In genomic region chr2:136013962-136014361, GRCh38 we compare ENCODE assay signal across 1 cellular context.
TF ChIP-seq lines count a peak whose summit lies in the region.

No MANE protein-coding gene starts in this region.

TF ChIP-seq in SK-N-SH treated with all-trans-retinoic acid at 6 μM for 48 hours, 23 proteins besides CTCF, POLR2A, EP300 and RAD21 (continued from another document):
- no peak for TF ChIP-seq TSHZ2 (CRISPR knock-in tag; IDR thresholded peaks at IDR 0.05)
- TF ChIP-seq ZNF565 (CRISPR knock-in tag; conservative IDR thresholded peaks at IDR 0.05; ENCODE audit: low read depth): no peak
- no peak for TF ChIP-seq CSDC2 (CRISPR knock-in tag; IDR thresholded peaks at IDR 0.05)
- TF ChIP-seq RARB (CRISPR knock-in tag; IDR thresholded peaks at IDR 0.05): no peak
- no peak for TF ChIP-seq OSR1 (CRISPR knock-in tag; IDR thresholded peaks at IDR 0.05)
- TF ChIP-seq ARNTL (CRISPR knock-in tag; IDR thresholded peaks at IDR 0.05; ENCODE audit: borderline replicate concordance, low read depth): no peak
